Comparison of ENCODE assay signal across 1 cellular context in genomic region chr3:13123765-13124164, GRCh38.
A peak's percentile ranks its signal among the peaks of the same experiment; 100 is the strongest.
TF ChIP-seq lines count a peak whose summit lies in the region.

No MANE protein-coding gene starts in this region.

TF ChIP-seq in HepG2, 621 proteins besides CTCF, POLR2A, EP300 and RAD21:
- TF ChIP-seq ZBTB40 (IDR thresholded peaks at IDR 0.05): no peak
- TF ChIP-seq ZBTB40 (CRISPR knock-in tag; IDR thresholded peaks at IDR 0.05): peak; percentile 84; the same call in 1 of the 2 replicates
- no peak for TF ChIP-seq ZBTB14 (CRISPR knock-in tag; IDR thresholded peaks at IDR 0.05)
- no peak for TF ChIP-seq ARNTL (CRISPR knock-in tag; IDR thresholded peaks at IDR 0.05)
- no peak for TF ChIP-seq FOXP1 (IDR thresholded peaks at IDR 0.05)
- no peak for TF ChIP-seq FOXP1 (CRISPR knock-in tag; IDR thresholded peaks at IDR 0.05)
